In the genomic region with DNA sequence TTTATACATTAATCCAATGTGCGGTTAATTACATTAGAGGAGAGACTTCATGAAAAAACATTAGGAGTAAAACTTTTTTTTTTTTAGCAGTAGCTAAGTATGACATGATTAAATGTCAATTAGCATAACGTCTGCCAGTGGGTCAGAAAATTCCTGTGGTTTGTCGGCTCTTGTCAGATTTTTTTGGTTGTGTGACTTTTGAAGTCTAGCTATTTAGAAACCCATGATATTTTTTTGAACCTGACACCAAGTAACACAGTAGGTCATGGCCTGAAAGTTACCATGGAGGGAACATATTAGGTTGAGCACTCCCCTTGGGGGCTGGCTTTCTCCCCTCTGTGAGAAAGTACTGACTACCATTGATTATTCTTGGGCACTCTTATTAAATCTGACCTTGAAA, we compare ENCODE assay signal across 18 cellular contexts.
A peak's percentile ranks its signal among the peaks of the same experiment; 100 is the strongest.
DNase-seq lines count a peak whose midpoint lies in the region; ATAC-seq and TF ChIP-seq lines count a peak whose summit lies in the region.
"Had no signal": no experiment of that assay in that cellular context is flagged by ENCODE, and none has a peak within 500 bp of the region (broad histone marks: within the 10 kb centered on the region; RNA-seq: fewer than 3 reads in every experiment).

No MANE protein-coding gene starts in this region.

- ATAC-seq in GM21423 (IDR thresholded peaks at IDR 0.05; ENCODE audit: unreplicated experiment) (no peak), HG03432 (IDR thresholded peaks at IDR 0.05; ENCODE audit: unreplicated experiment) (no peak)

- H3K18ac ChIP-seq in mesendoderm (ENCODE audit: low read length): peak overlapping the region; percentile 10

- intact Hi-C loops in MCF 10A (cut with micrococcal nuclease): no loop called here
- intact Hi-C loops in breast epithelium (cut with DNase I; ENCODE audit: low total_unique reads): no loop called here
- intact Hi-C loops in esophagus muscularis mucosa (cut with DNase I): loop anchor here (10.0 kb wide), 1 partner anchor 117 kb away; a partner anchor contains a TSS
- intact Hi-C loops in vagina (cut with DNase I): no loop called here
- intact Hi-C loops in activated CD4-positive, alpha-beta T cell treated with anti-CD3 and anti-CD28 coated beads, Interleukin-2, amount 10 ng/mL, durations not matched to agents 24 days and 14 days (cut with micrococcal nuclease): no loop called here

- H3K9me3 ChIP-seq in breast epithelium: no peaks in the 10 kb centered on the region
- no peaks in the 10 kb centered on the region for H3K9me3 ChIP-seq in esophagus muscularis mucosa
- H3K9me3 ChIP-seq in vagina: no peaks in the 10 kb centered on the region
- H3K9me3 ChIP-seq: gastrocnemius medialis, SK-N-SH had no signal

- H3K4me2 ChIP-seq in mesendoderm (ENCODE audit: low read length): no peak overlapping the region
- H3K4me2 ChIP-seq: SK-N-SH had no signal

- peaks cover 12% of the 10 kb centered on the region for H3K4me1 Mint-ChIP-seq in MCF 10A (ENCODE audit: insufficient read depth, unreplicated experiment)
- no peaks in the 10 kb centered on the region for H3K4me1 Mint-ChIP-seq in activated CD4-positive, alpha-beta T cell treated with anti-CD3 and anti-CD28 coated beads, Interleukin-2, amount 10 ng/mL, durations not matched to agents 24 days and 14 days

- H3K4ac ChIP-seq in mesendoderm (ENCODE audit: low read depth, low read length): no peak overlapping the region

- H2BK120ac ChIP-seq in mesendoderm (ENCODE audit: low read depth, low read length): no peak overlapping the region

- TF ChIP-seq EP300 in esophagus muscularis mucosa (IDR thresholded peaks at IDR 0.05): no peak

- H3K4me1 ChIP-seq in breast epithelium: no peaks in the 10 kb centered on the region
- H3K4me1 ChIP-seq in esophagus muscularis mucosa: peaks cover 5 to 45% (median 33%) of the 10 kb centered on the region in 4 donors
- no peaks in the 10 kb centered on the region for H3K4me1 ChIP-seq in mesendoderm (ENCODE audit: control insufficient read depth, low read depth, low read length)
- peaks cover 13% of the 10 kb centered on the region for H3K4me1 ChIP-seq in vagina

- no peak overlapping the region for H4K5ac ChIP-seq in mesendoderm (ENCODE audit: low read length)

- H3K4me3 Mint-ChIP-seq in MCF 10A (ENCODE audit: unreplicated experiment): no peak overlapping the region
- H3K4me3 Mint-ChIP-seq in activated CD4-positive, alpha-beta T cell treated with anti-CD3 and anti-CD28 coated beads, Interleukin-2, amount 10 ng/mL, durations not matched to agents 24 days and 14 days: no peak overlapping the region

- CTCF ChIA-PET in MCF 10A (lab: Yijun Ruan, JAX): interaction anchor here (0.6 to 1.2 kb wide), 3 partner anchors 9 to 1227 kb away, joined by 3 to 4 read pairs (median 3); no protein-coding TSS in a partner anchor

- no peak overlapping the region for H4K8ac ChIP-seq in mesendoderm (ENCODE audit: low read depth, low read length)

- H3K27ac Mint-ChIP-seq in MCF 10A (ENCODE audit: low read depth, unreplicated experiment): no peak overlapping the region
- H3K27ac Mint-ChIP-seq in activated CD4-positive, alpha-beta T cell treated with anti-CD3 and anti-CD28 coated beads, Interleukin-2, amount 10 ng/mL, durations not matched to agents 24 days and 14 days: no peak overlapping the region
- H3K27ac Mint-ChIP-seq: progenitor cell of endocrine pancreas had no signal

- no peaks in the 10 kb centered on the region for H3K36me3 Mint-ChIP-seq in MCF 10A (ENCODE audit: insufficient read depth, unreplicated experiment)
- H3K36me3 Mint-ChIP-seq in activated CD4-positive, alpha-beta T cell treated with anti-CD3 and anti-CD28 coated beads, Interleukin-2, amount 10 ng/mL, durations not matched to agents 24 days and 14 days (ENCODE audit: low read depth): no peaks in the 10 kb centered on the region
- H3K36me3 Mint-ChIP-seq: brain had no signal

- H3K79me2 ChIP-seq in mesendoderm (ENCODE audit: control insufficient read depth, insufficient read depth, low read length): no peaks in the 10 kb centered on the region

- no peak overlapping the region for H2AK5ac ChIP-seq in mesendoderm (ENCODE audit: low read length)

- H3K56ac ChIP-seq in mesendoderm (ENCODE audit: low read length): no peak overlapping the region

- POLR2A ChIA-PET in MCF 10A (lab: Yijun Ruan, JAX): interaction anchor here (0.6 kb wide), 1 partner anchor 379 kb away, joined by 4 read pairs; no protein-coding TSS in a partner anchor

- H3K36me3 ChIP-seq in breast epithelium (no peaks in the 10 kb centered on the region), esophagus muscularis mucosa (no peaks in the 10 kb centered on the region), mesendoderm (ENCODE audit: control insufficient read depth, insufficient read depth, low read length) (no peaks in the 10 kb centered on the region), vagina (no peaks in the 10 kb centered on the region)
- H3K36me3 ChIP-seq: gastrocnemius medialis had no signal

- no peaks in the 10 kb centered on the region for H3K9me3 Mint-ChIP-seq in MCF 10A (ENCODE audit: unreplicated experiment)
- no peaks in the 10 kb centered on the region for H3K9me3 Mint-ChIP-seq in activated CD4-positive, alpha-beta T cell treated with anti-CD3 and anti-CD28 coated beads, Interleukin-2, amount 10 ng/mL, durations not matched to agents 24 days and 14 days
- H3K9me3 Mint-ChIP-seq: brain had no signal

- H3K79me1 ChIP-seq in mesendoderm (ENCODE audit: low read length): no peaks in the 10 kb centered on the region

- 57% methylated on average over 3 of the region's 3 CpGs for WGBS in esophagus muscularis mucosa
- WGBS in mesendoderm (ENCODE audit: extremely low coverage, insufficient coverage, low lambda C conversion rate): no CpG with 5 or more reads among the region's 3 CpGs

- BruUV-seq in MCF 10A (replicated peaks; lab: Mats Ljungman, UMichigan): no TSS peak

- H3K27ac ChIP-seq in breast epithelium (peak overlapping the region in 1 of 2 donors; percentile 86), esophagus muscularis mucosa (replicated peaks in 1 of 4) (peak overlapping the region; percentile 87 to 91 (median 88)), mesendoderm (ENCODE audit: low read depth, low read length) (no peak overlapping the region), vagina (peak overlapping the region; percentile 77)

- peaks cover 74% of the 10 kb centered on the region for H3K27me3 Mint-ChIP-seq in MCF 10A (ENCODE audit: insufficient read depth, unreplicated experiment)
- H3K27me3 Mint-ChIP-seq in activated CD4-positive, alpha-beta T cell treated with anti-CD3 and anti-CD28 coated beads, Interleukin-2, amount 10 ng/mL, durations not matched to agents 24 days and 14 days: peaks cover 2% of the 10 kb centered on the region

- H3K9ac ChIP-seq in mesendoderm (ENCODE audit: low read length): no peak overlapping the region
- H3K9ac ChIP-seq: SK-N-SH had no signal

- no peak overlapping the region for H2BK15ac ChIP-seq in mesendoderm (replicated peaks; ENCODE audit: low read depth)

- no peak overlapping the region for H3K23ac ChIP-seq in mesendoderm (ENCODE audit: low read length)

- H3K27me3 ChIP-seq in breast epithelium: no peaks in the 10 kb centered on the region
- no peaks in the 10 kb centered on the region for H3K27me3 ChIP-seq in esophagus muscularis mucosa
- H3K27me3 ChIP-seq in mesendoderm (ENCODE audit: insufficient read depth, low read length, poor library complexity): no peaks in the 10 kb centered on the region
- H3K27me3 ChIP-seq in vagina: no peaks in the 10 kb centered on the region
- H3K27me3 ChIP-seq: gastrocnemius medialis had no signal

- H3K4me3 ChIP-seq in breast epithelium: no peak overlapping the region
- H3K4me3 ChIP-seq in esophagus muscularis mucosa: peak overlapping the region in 2 of 4 donors; percentile 33 to 36
- no peak overlapping the region for H3K4me3 ChIP-seq in mesendoderm (ENCODE audit: low read length)
- H3K4me3 ChIP-seq in vagina: no peak overlapping the region
- H3K4me3 ChIP-seq: gastrocnemius medialis had no signal

- no peak for TF ChIP-seq POLR2A in breast epithelium (IDR thresholded peaks at IDR 0.05)
- no peak for TF ChIP-seq POLR2A in esophagus muscularis mucosa (IDR thresholded peaks at IDR 0.05; ENCODE audit: low read depth)
- TF ChIP-seq POLR2A in vagina (IDR thresholded peaks at IDR 0.05): no peak

- peak; percentile 12 for DNase-seq in MCF 10A (ENCODE audit: unreplicated experiment)
- DNase-seq in breast epithelium (ENCODE audit: low spot score in 2 of 2): no peak
- DNase-seq in esophagus muscularis mucosa (ENCODE audit: extremely low spot score): no peak
- peak; percentile 48 for DNase-seq in mesendoderm
- no peak for DNase-seq in vagina (ENCODE audit: extremely low spot score in 2 of 2)
- no peak for DNase-seq in activated CD4-positive, alpha-beta T cell treated with anti-CD3 and anti-CD28 coated beads, Interleukin-2, amount 10 ng/mL, durations not matched to agents 24 days and 14 days
- DNase-seq: 8988T; activated CD8-positive, alpha-beta memory T cell treated with anti-CD3 and anti-CD28 coated beads for 24 hours; COR-L47; gastrocnemius medialis; MV-4-11; NCI-H2171 treated with DMSO at 0.1 percent for 48 hours; SK-N-SH; stimulated activated CD4-positive, alpha-beta T cell treated with anti-CD3 and anti-CD28 coated beads, Interleukin-1b, Interleukin-23, amount 100 ng/mL, for 48 hours had no signal

- no peak overlapping the region for H2BK5ac ChIP-seq in mesendoderm (ENCODE audit: low read length)

- no peak for TF ChIP-seq CTCF in MCF 10A (IDR thresholded peaks at IDR 0.05; ENCODE audit: unreplicated experiment)
- TF ChIP-seq CTCF in breast epithelium (IDR thresholded peaks at IDR 0.05): no peak
- no peak for TF ChIP-seq CTCF in esophagus muscularis mucosa (IDR thresholded peaks at IDR 0.05)
- TF ChIP-seq CTCF in vagina (IDR thresholded peaks at IDR 0.05): no peak

Comparison
In these comparisons a context has a peak if more than half of its experiments do, and no peak if none do; other contexts are left out.
1. DNase-seq: peak in MCF 10A (single experiment) and mesendoderm (single experiment); none in breast epithelium (0 of 2), esophagus muscularis mucosa (single experiment), vagina (0 of 2) and activated CD4-positive, alpha-beta T cell treated with anti-CD3 and anti-CD28 coated beads, Interleukin-2, amount 10 ng/mL, durations not matched to agents 24 days and 14 days (single experiment).